ENCODE assay signal across 8 cellular contexts in the genomic region with DNA sequence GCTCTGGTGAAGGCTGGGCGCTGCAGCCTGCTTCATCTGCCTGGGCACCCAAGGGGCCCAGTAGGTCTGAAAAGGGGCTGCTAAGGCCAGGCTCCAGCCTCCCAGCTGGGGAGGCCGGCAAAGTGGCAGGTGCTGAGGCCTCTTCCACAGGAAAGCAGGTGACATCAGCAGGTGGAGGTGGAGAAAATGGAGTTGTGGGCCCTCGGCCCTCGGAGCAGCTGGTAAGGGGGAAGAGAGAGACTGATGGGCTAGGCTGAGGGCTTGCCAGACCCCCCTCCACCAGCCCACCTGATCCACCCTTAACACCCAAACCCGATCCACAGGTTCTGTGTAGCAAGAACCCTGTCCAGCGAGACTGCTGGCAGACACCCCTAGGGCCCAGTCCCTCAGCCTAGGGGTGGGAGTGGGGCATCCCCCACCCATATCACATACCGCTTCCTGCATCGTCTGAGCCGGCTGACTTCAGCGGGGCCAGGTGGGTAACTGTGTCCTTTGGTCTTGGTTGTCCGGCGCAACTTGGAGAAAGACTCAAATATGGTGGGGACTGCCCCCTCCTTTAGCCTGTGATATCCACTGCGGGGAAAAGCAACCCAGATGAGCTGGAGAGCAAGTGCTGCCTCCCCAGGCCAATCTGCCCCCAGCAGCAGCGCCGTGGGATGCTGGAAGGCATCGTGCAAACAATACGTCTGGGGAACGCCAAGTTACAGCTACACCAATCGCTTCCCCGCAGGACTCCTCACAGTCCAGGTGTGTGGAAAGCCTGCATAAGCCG. TPM values are rescaled to one million over a fixed set of nuclear protein-coding genes. Genes with fewer than 3 reads are reported as not detected.
DNase-seq lines count a peak whose midpoint lies in the region; ATAC-seq and TF ChIP-seq lines count a peak whose summit lies in the region.

No MANE protein-coding gene starts in this region.

- in situ Hi-C loops in GM18951 (cut with MboI; ENCODE audit: low sequenced_read_pairs, unreplicated experiment): no loop called here

- H3K9me3 ChIP-seq in RWPE2 (ENCODE audit: severe bottlenecking): peaks cover 2% of the 10 kb centered on the region

- H3K4me1 ChIP-seq in RWPE2 (ENCODE audit: insufficient read depth, poor library complexity, severe bottlenecking) (no peaks in the 10 kb centered on the region), rectal smooth muscle tissue (ENCODE audit: control insufficient read depth, insufficient read depth, low read length) (peaks cover 17% of the 10 kb centered on the region)

- no peak for DNase-seq in RWPE2 (ENCODE audit: low spot score)
- no peak for DNase-seq in epithelial cell of proximal tubule (ENCODE audit: low read depth)
- no peak for DNase-seq in NCI-H1436 treated with DMSO at 0.1 percent for 48 hours (lab: John Stamatoyannopoulos, UW)
- DNase-seq in stimulated activated CD4-positive, alpha-beta T cell treated with anti-CD3 and anti-CD28 coated beads, Interleukin-2, amount 100 ng/mL, for 48 hours: no peak
- no peak for DNase-seq in stimulated activated naive CD4-positive, alpha-beta T cell treated with Interleukin-2 at 50 U/mL for 16 hours (lab: John Stamatoyannopoulos, UW)

- H3K4me3 ChIP-seq in RWPE2 (ENCODE audit: severe bottlenecking): peak overlapping the region; percentile 87
- H3K4me3 ChIP-seq in epithelial cell of proximal tubule (ENCODE audit: low read depth, low read length): peak overlapping the region; percentile 78
- peak overlapping the region; percentile 79 for H3K4me3 ChIP-seq in rectal smooth muscle tissue (ENCODE audit: low read length)

- peak; percentile 7 for TF ChIP-seq POLR2A in GM18951 (IDR thresholded peaks at IDR 0.05; ENCODE audit: extremely low read depth, insufficient read depth, insufficient read length)

- no peak for TF ChIP-seq CTCF in RWPE2 (IDR thresholded peaks at IDR 0.05; ENCODE audit: poor library complexity, severe bottlenecking)
- TF ChIP-seq CTCF in epithelial cell of proximal tubule (conservative IDR thresholded peaks at IDR 0.05; ENCODE audit: low read depth, low read length): no peak

- H3K9ac ChIP-seq in rectal smooth muscle tissue (ENCODE audit: low read length): peak overlapping the region; percentile 63

- H3K36me3 ChIP-seq in RWPE2 (ENCODE audit: low read depth) (peaks cover 23% of the 10 kb centered on the region), rectal smooth muscle tissue (ENCODE audit: control insufficient read depth, insufficient read depth, low read length) (peaks cover 18% of the 10 kb centered on the region)

- H3K27ac ChIP-seq in RWPE2 (ENCODE audit: poor library complexity, severe bottlenecking) (peak overlapping the region; percentile 88), rectal smooth muscle tissue (ENCODE audit: low read depth, low read length) (peak overlapping the region; percentile 98)

- no peaks in the 10 kb centered on the region for H3K27me3 ChIP-seq in RWPE2 (ENCODE audit: insufficient read depth, poor library complexity, severe bottlenecking)
- no peaks in the 10 kb centered on the region for H3K27me3 ChIP-seq in rectal smooth muscle tissue (ENCODE audit: control insufficient read depth, insufficient read depth, low read length)

- no peak for ATAC-seq in RWPE2 (ENCODE audit: low read depth)
- ATAC-seq in GM18517 (IDR thresholded peaks at IDR 0.05; ENCODE audit: unreplicated experiment): no peak

RNA-seq across cellular contexts. Expression of a gene that starts 1.5 kb away (rescaled TPM):
- total RNA-seq in epithelial cell of proximal tubule: 24.6 and 36.6 TPM in 2 replicates

RNA-seq across cellular contexts. Expression of a gene that starts 14.6 kb away (rescaled TPM):
- not detected in 2 replicates for total RNA-seq in epithelial cell of proximal tubule

RNA-seq across cellular contexts. Expression of a gene that starts 18.3 kb away (rescaled TPM):
- 16.7 and 33.1 TPM in 2 replicates for total RNA-seq in epithelial cell of proximal tubule

RNA-seq across cellular contexts. Expression of a gene that starts 32.0 kb away (rescaled TPM):
- 0.29 and 1.8 TPM in 2 replicates for total RNA-seq in epithelial cell of proximal tubule

RNA-seq across cellular contexts. Expression of a gene that starts 33.3 kb away (rescaled TPM):
- total RNA-seq in epithelial cell of proximal tubule: 0.65 and 1.8 TPM in 2 replicates
